2 cellular contexts compared by ENCODE assay signal in genomic region chr10:5608608-5609270, GRCh38.
A peak's percentile ranks its signal among the peaks of the same experiment; 100 is the strongest.
TF ChIP-seq lines count a peak whose summit lies in the region.

No MANE protein-coding gene starts in this region.

TF ChIP-seq in liver, 16 proteins besides CTCF, POLR2A, EP300 and RAD21:
- TF ChIP-seq JUND (IDR thresholded peaks at IDR 0.05) (no peak), RXRA (IDR thresholded peaks at IDR 0.05) (peak; percentile 59 to 81), EGR1 (IDR thresholded peaks at IDR 0.05; ENCODE audit: low read depth in 2 of 2) (no peak), YY1 (IDR thresholded peaks at IDR 0.05) (peak; percentile 21), TAF1 (conservative IDR thresholded peaks at IDR 0.05) (no peak), HNF4G (IDR thresholded peaks at IDR 0.05) (no peak), FOXA1 (IDR thresholded peaks at IDR 0.05) (no peak), NR2F2 (IDR thresholded peaks at IDR 0.05) (peak; percentile 68), HNF4A (conservative IDR thresholded peaks at IDR 0.05) (peak in 1 of 2 donors; percentile 43), FOXA2 (IDR thresholded peaks at IDR 0.05) (no peak)
- TF ChIP-seq, protein P1, sequence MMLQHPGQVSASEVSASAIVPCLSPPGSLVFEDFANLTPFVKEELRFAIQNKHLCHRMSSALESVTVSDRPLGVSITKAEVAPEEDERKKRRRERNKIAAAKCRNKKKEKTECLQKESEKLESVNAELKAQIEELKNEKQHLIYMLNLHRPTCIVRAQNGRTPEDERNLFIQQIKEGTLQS (IDR thresholded peaks at IDR 0.05), result no peak

TF ChIP-seq in HepG2, 621 proteins besides CTCF, POLR2A, EP300 and RAD21:
- no peak for TF ChIP-seq KDM3A (CRISPR knock-in tag; IDR thresholded peaks at IDR 0.05; ENCODE audit: low read depth)
- no peak for TF ChIP-seq GTF3A (CRISPR knock-in tag; conservative IDR thresholded peaks at IDR 0.05)
- no peak for TF ChIP-seq SOX5 (CRISPR knock-in tag; IDR thresholded peaks at IDR 0.05; ENCODE audit: borderline replicate concordance)
- TF ChIP-seq HIVEP1 (CRISPR knock-in tag; IDR thresholded peaks at IDR 0.05), result no peak
- no peak for TF ChIP-seq SAP130 (CRISPR knock-in tag; IDR thresholded peaks at IDR 0.05; ENCODE audit: low read depth)
- TF ChIP-seq SATB2 (CRISPR knock-in tag; IDR thresholded peaks at IDR 0.05), result no peak
- TF ChIP-seq CREM (IDR thresholded peaks at IDR 0.05), result no peak
- no peak for TF ChIP-seq CREM (CRISPR knock-in tag; IDR thresholded peaks at IDR 0.05)
- TF ChIP-seq ZNF430 (CRISPR knock-in tag; IDR thresholded peaks at IDR 0.05), result no peak
- TF ChIP-seq, protein P2, sequence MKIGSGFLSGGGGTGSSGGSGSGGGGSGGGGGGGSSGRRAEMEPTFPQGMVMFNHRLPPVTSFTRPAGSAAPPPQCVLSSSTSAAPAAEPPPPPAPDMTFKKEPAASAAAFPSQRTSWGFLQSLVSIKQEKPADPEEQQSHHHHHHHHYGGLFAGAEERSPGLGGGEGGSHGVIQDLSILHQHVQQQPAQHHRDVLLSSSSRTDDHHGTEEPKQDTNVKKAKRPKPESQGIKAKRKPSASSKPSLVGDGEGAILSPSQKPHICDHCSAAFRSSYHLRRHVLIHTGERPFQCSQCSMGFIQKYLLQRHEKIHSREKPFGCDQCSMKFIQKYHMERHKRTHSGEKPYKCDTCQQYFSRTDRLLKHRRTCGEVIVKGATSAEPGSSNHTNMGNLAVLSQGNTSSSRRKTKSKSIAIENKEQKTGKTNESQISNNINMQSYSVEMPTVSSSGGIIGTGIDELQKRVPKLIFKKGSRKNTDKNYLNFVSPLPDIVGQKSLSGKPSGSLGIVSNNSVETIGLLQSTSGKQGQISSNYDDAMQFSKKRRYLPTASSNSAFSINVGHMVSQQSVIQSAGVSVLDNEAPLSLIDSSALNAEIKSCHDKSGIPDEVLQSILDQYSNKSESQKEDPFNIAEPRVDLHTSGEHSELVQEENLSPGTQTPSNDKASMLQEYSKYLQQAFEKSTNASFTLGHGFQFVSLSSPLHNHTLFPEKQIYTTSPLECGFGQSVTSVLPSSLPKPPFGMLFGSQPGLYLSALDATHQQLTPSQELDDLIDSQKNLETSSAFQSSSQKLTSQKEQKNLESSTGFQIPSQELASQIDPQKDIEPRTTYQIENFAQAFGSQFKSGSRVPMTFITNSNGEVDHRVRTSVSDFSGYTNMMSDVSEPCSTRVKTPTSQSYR (CRISPR knock-in tag; IDR thresholded peaks at IDR 0.05; ENCODE audit: borderline replicate concordance), result no peak
